In genomic region chr5:55324006-55324405, GRCh38 we compare ENCODE assay signal across 19 cellular contexts. TPM values are rescaled to one million over a fixed set of nuclear protein-coding genes. Genes with fewer than 3 reads are reported as not detected.
DNase-seq lines count a peak whose midpoint lies in the region; ATAC-seq, FAIRE-seq and TF ChIP-seq lines count a peak whose summit lies in the region.
"Had no signal": no experiment of that assay in that cellular context is flagged by ENCODE, and none has a peak within 500 bp of the region (broad histone marks: within the 10 kb centered on the region; RNA-seq: fewer than 3 reads in every experiment).

No MANE protein-coding gene starts in this region.

- TF ChIP-seq CTCF in K562 (IDR thresholded peaks at IDR 0.05 in 2 of 3, conservative IDR thresholded peaks at IDR 0.05 in 1 of 3; ENCODE audit: insufficient read depth in 2 of 3, low read depth in 1 of 3, low read length in 3 of 3), result no peak
- no peak for TF ChIP-seq CTCF in right lobe of liver (IDR thresholded peaks at IDR 0.05)
- TF ChIP-seq CTCF in brain microvascular endothelial cell (IDR thresholded peaks at IDR 0.05; ENCODE audit: low read depth, low read length, missing control alignments), result no peak

- intact Hi-C loops in K562 (cut with micrococcal nuclease) (loop anchor here (5.0 kb wide), 1 partner anchor 368 kb away; no protein-coding TSS in a partner anchor), right lobe of liver (cut with DNase I) (no loop called here)

- no peak overlapping the region for H2AFZ ChIP-seq in K562 (ENCODE audit: low read depth, low read length)

- no TSS peak for BruUV-seq in K562 (replicated peaks; lab: Mats Ljungman, UMichigan)

- H4K20me1 ChIP-seq in K562 (replicated peaks; ENCODE audit: control insufficient read depth, insufficient read depth, low read length), result no peaks in the 10 kb centered on the region

- no peak for TF ChIP-seq POLR2A in H54 (IDR thresholded peaks at IDR 0.05; ENCODE audit: low read depth, low read length)
- TF ChIP-seq POLR2A in K562 (conservative IDR thresholded peaks at IDR 0.05), result no peak
- no peak for TF ChIP-seq POLR2A in right lobe of liver (IDR thresholded peaks at IDR 0.05)

- peaks cover 64% of the 10 kb centered on the region for H3K79me2 ChIP-seq in K562 (ENCODE audit: control insufficient read depth, insufficient read depth, low read length)

- TF ChIP-seq RAD21 in K562 (CRISPR knock-in tag; conservative IDR thresholded peaks at IDR 0.05 in 1 of 2, IDR thresholded peaks at IDR 0.05 in 1 of 2), result no peak

- ATAC-seq in K562, result peak; percentile 43
- peak; percentile 83 to 94 (median 92) for ATAC-seq in right lobe of liver
- ATAC-seq in activated CD4-positive, CD25-positive, alpha-beta regulatory T cell treated with anti-CD3 and anti-CD28 coated beads, Interleukin-2, amount 50 U/mL, for 24 hours, result no peak

- H3K4me3 ChIP-seq in K562 (no peak overlapping the region), right lobe of liver (no peak overlapping the region), brain microvascular endothelial cell (ENCODE audit: low read depth, low read length) (no peak overlapping the region)

- no peak for DNase-seq in H54 (ENCODE audit: insufficient read length, low spot score)
- DNase-seq in HTR-8/SVneo (ENCODE audit: insufficient read length, low spot score), result no peak
- no peak for DNase-seq in K562 (ENCODE audit: extremely low read depth in 1 of 4, low spot score in 3 of 4)
- DNase-seq in right lobe of liver, result no peak
- no peak for DNase-seq in activated naive CD4-positive, alpha-beta T cell treated with anti-CD3 and anti-CD28 coated beads, Interleukin-2, amount 50 U/mL, for 16 hours
- no peak for DNase-seq in NOMO-1 (lab: John Stamatoyannopoulos, UW; ENCODE audit: unreplicated experiment in 2 of 2)
- DNase-seq in brain microvascular endothelial cell, result no peak
- DNase-seq: ACHN; BE2C; CD4-positive, CD25-positive, alpha-beta regulatory T cell; CD8-positive, alpha-beta memory T cell; COR-L47; DMS 273 treated with DMSO at 0.1 percent for 48 hours; GDM1; GOT3; H9; KG1 had no signal

- H3K4me2 ChIP-seq in K562 (ENCODE audit: insufficient read depth, low read length), result no peak overlapping the region

- no peak overlapping the region for H3K27ac ChIP-seq in K562 (ENCODE audit: extremely low read depth, low read depth, low read length)
- peak overlapping the region; percentile 28 to 71 (median 47) for H3K27ac ChIP-seq in right lobe of liver
- no peak overlapping the region for H3K27ac ChIP-seq in brain microvascular endothelial cell
- H3K27ac ChIP-seq: HL-60 had no signal

- no peak for TF ChIP-seq EP300 in K562 (IDR thresholded peaks at IDR 0.05; ENCODE audit: low read length)

- in situ Hi-C loops in K562 (cut with MboI), result no loop called here
- in situ Hi-C loops in brain microvascular endothelial cell (cut with HindIII; ENCODE audit: low pct_ligation_motif_present, low sequenced_read_pairs), result no loop called here

- H3K9me1 ChIP-seq in K562 (ENCODE audit: control insufficient read depth, insufficient read depth, low read length), result no peaks in the 10 kb centered on the region

- peaks cover 66% of the 10 kb centered on the region; the same call in 2 of the 3 replicates for H3K36me3 ChIP-seq in K562 (ENCODE audit: control insufficient read depth, insufficient read depth, low read length)
- peaks cover 0 to 4% (median 0%) of the 10 kb centered on the region in 4 donors for H3K36me3 ChIP-seq in right lobe of liver
- peaks cover 11% of the 10 kb centered on the region for H3K36me3 ChIP-seq in brain microvascular endothelial cell (replicated peaks)

- POLR2A ChIA-PET in K562 (lab: Yijun Ruan, JAX), result interaction anchor here (0.6 kb wide), 1 partner anchor 671 kb away, joined by 3 read pairs; the partner anchor contains the start of gene IL6ST

- no peaks in the 10 kb centered on the region for H3K9me3 ChIP-seq in K562 (replicated peaks; ENCODE audit: control insufficient read depth, insufficient read depth, low read depth, low read length)
- H3K9me3 ChIP-seq in right lobe of liver, result no peaks in the 10 kb centered on the region
- H3K9me3 ChIP-seq: BE2C had no signal

- H3K27me3 ChIP-seq in K562 (ENCODE audit: control insufficient read depth in 2 of 2, insufficient read depth in 2 of 2, low read length in 2 of 2) (no peaks in the 10 kb centered on the region), right lobe of liver (no peaks in the 10 kb centered on the region), brain microvascular endothelial cell (replicated peaks) (no peaks in the 10 kb centered on the region)
- H3K27me3 ChIP-seq: BE2C had no signal

- H3K4me1 ChIP-seq in K562 (replicated peaks in 1 of 2; ENCODE audit: control insufficient read depth in 2 of 2, insufficient read depth in 2 of 2, low read length in 2 of 2) (no peaks in the 10 kb centered on the region), right lobe of liver (peaks cover 0 to 12% (median 0%) of the 10 kb centered on the region in 4 donors)
- H3K4me1 ChIP-seq: BE2C had no signal

- H3K9ac ChIP-seq in K562 (ENCODE audit: insufficient read depth in 1 of 2, low read depth in 2 of 2, low read length in 2 of 2), result no peak overlapping the region

- FAIRE-seq in H54 (lab: Jason Lieb, UNC) (peak; percentile 11), HTR-8/SVneo (lab: Jason Lieb, UNC) (peak; percentile 57), K562 (lab: Jason Lieb, UNC) (no peak)

- CTCF ChIA-PET in K562 (lab: Yijun Ruan, JAX; ENCODE audit: low intra/inter-chr PET ratio), result interaction anchor here (0.6 to 1.3 kb wide), 2 partner anchors 152 to 369 kb away, joined by 4 to 6 read pairs; no protein-coding TSS in a partner anchor

TF ChIP-seq in K562, 482 proteins besides CTCF, POLR2A, EP300 and RAD21 (continues in another document):
- TF ChIP-seq SMARCA4 (IDR thresholded peaks at IDR 0.05) (no peak), CCAR2 (IDR thresholded peaks at IDR 0.05; ENCODE audit: low read depth, low read length) (no peak), SIX5 (IDR thresholded peaks at IDR 0.05; ENCODE audit: borderline replicate concordance in 1 of 2, insufficient read depth in 1 of 2, low read depth in 1 of 2, low read length in 2 of 2) (no peak), WHSC1 (IDR thresholded peaks at IDR 0.05; ENCODE audit: low read length) (no peak), ZNF174 (CRISPR knock-in tag; IDR thresholded peaks at IDR 0.05) (no peak), CBFB (CRISPR knock-in tag; IDR thresholded peaks at IDR 0.05) (no peak), MTA2 (IDR thresholded peaks at IDR 0.05; ENCODE audit: low read depth) (no peak), ZKSCAN1 (IDR thresholded peaks at IDR 0.05; ENCODE audit: low read depth, low read length) (no peak), TAF15 (IDR thresholded peaks at IDR 0.05; ENCODE audit: low read depth, low read length) (no peak), SIN3A (IDR thresholded peaks at IDR 0.05; ENCODE audit: borderline replicate concordance in 2 of 2, control insufficient read depth in 1 of 2, low read depth in 2 of 2, low read length in 2 of 2) (no peak), ETS2 (tag; IDR thresholded peaks at IDR 0.05; ENCODE audit: borderline replicate concordance, poor library complexity, severe bottlenecking) (no peak), FOXJ2 (tag; IDR thresholded peaks at IDR 0.05) (no peak)

RNA-seq across cellular contexts. Expression of gene MTREX, which starts 16.2 kb away (rescaled TPM):
- 49.3 and 185 TPM in 2 replicates for total RNA-seq in K562 (2011; cell fraction: chromatin; rRNA removed; ENCODE audit: low replicate concordance)
- 21.7 and 31.1 TPM in 2 replicates for total RNA-seq in K562 (2011; cell fraction: nucleolus; rRNA removed)
- total RNA-seq in K562 (2011; cell fraction: nucleoplasm; rRNA removed), result 63.9 and 65.7 TPM in 2 replicates
- total RNA-seq in K562 (2014; rRNA removed) (113 and 193 TPM in 2 replicates), K562 (2014; rRNA removed; fragmentation: Illumina TruSeq; extraction: Trizol) (177 and 192 TPM in 2 replicates), K562 (2015; rRNA removed; fragmentation: Illumina TruSeq; extraction: Trizol) (167 and 193 TPM in 2 replicates), K562 (2021) (152 and 153 TPM in 2 replicates), right lobe of liver (10 to 100 TPM; 24.7 to 42.4 (median 31.9) TPM)
- polyA plus RNA-seq in K562 (2011; rRNA removed) (72.4 and 116 TPM in 2 replicates), K562 (2014; fragmentation: Illumina TruSeq; extraction: Trizol) (125 and 129 TPM in 2 replicates), K562 (2014; fragmentation: Nextera tagmentation; extraction: Ambion mirVana) (100 to 1,000 TPM in 1 of 2 experiments, 10 to 100 TPM in 1; 52.9 to 101 TPM), K562 (2014; rRNA removed) (114 and 150 TPM in 2 replicates)
- 14.1 and 28.7 TPM in 2 replicates for polyA plus RNA-seq in K562 (2011; cell fraction: cytosol; rRNA removed)
- 25.6 and 33.2 TPM in 2 replicates for polyA plus RNA-seq in K562 (2011; cell fraction: nucleus; rRNA removed)
- 58.0 and 106 TPM in 2 replicates for polyA plus RNA-seq in K562 (2012)
- polyA minus RNA-seq in K562 (2011; rRNA and poly(A)+ RNA removed), result 271 and 298 TPM in 2 replicates
- polyA minus RNA-seq in K562 (2011; cell fraction: cytosol; rRNA and poly(A)+ RNA removed), result 97.8 and 104 TPM in 2 replicates
- polyA minus RNA-seq in K562 (2011; cell fraction: nucleus; rRNA and poly(A)+ RNA removed), result 54.3 and 85.9 TPM in 2 replicates

RNA-seq across cellular contexts. Expression of gene DHX29, which starts 16.5 kb away (rescaled TPM):
- total RNA-seq in K562 (2011; cell fraction: chromatin; rRNA removed; ENCODE audit: low replicate concordance), result 9.4 and 39.9 TPM in 2 replicates
- 5.0 and 6.7 TPM in 2 replicates for total RNA-seq in K562 (2011; cell fraction: nucleolus; rRNA removed)
- total RNA-seq in K562 (2011; cell fraction: nucleoplasm; rRNA removed), result 7.9 and 8.0 TPM in 2 replicates
- total RNA-seq in K562 (2014; rRNA removed) (25.0 and 25.6 TPM in 2 replicates), K562 (2014; rRNA removed; fragmentation: Illumina TruSeq; extraction: Trizol) (37.0 and 45.6 TPM in 2 replicates), K562 (2015; rRNA removed; fragmentation: Illumina TruSeq; extraction: Trizol) (36.7 and 42.1 TPM in 2 replicates), K562 (2021) (25.2 and 26.9 TPM in 2 replicates), right lobe of liver (10 to 100 TPM; 10.8 to 18.2 (median 14.7) TPM)
- polyA plus RNA-seq in K562 (2011; rRNA removed) (6.3 and 8.5 TPM in 2 replicates), K562 (2014; fragmentation: Illumina TruSeq; extraction: Trizol) (28.4 and 31.0 TPM in 2 replicates), K562 (2014; fragmentation: Nextera tagmentation; extraction: Ambion mirVana) (10 to 100 TPM in 1 of 2 experiments, 1 to 10 TPM in 1; 7.5 to 12.6 TPM), K562 (2014; rRNA removed) (14.0 and 20.6 TPM in 2 replicates)
- polyA plus RNA-seq in K562 (2011; cell fraction: cytosol; rRNA removed), result 1.8 and 3.4 TPM in 2 replicates
- 5.8 and 6.6 TPM in 2 replicates for polyA plus RNA-seq in K562 (2011; cell fraction: nucleus; rRNA removed)
- 15.6 and 19.2 TPM in 2 replicates for polyA plus RNA-seq in K562 (2012)
- 12.5 and 18.7 TPM in 2 replicates for polyA minus RNA-seq in K562 (2011; rRNA and poly(A)+ RNA removed)
- 7.7 and 9.4 TPM in 2 replicates for polyA minus RNA-seq in K562 (2011; cell fraction: cytosol; rRNA and poly(A)+ RNA removed)
- polyA minus RNA-seq in K562 (2011; cell fraction: nucleus; rRNA and poly(A)+ RNA removed), result 5.4 and 9.0 TPM in 2 replicates

Comparison
In these comparisons a context has a peak if more than half of its experiments do, and no peak if none do; other contexts are left out.
1. ATAC-seq: peak in K562 (single experiment) and right lobe of liver (4 of 4); none in activated CD4-positive, CD25-positive, alpha-beta regulatory T cell treated with anti-CD3 and anti-CD28 coated beads, Interleukin-2, amount 50 U/mL, for 24 hours (0 of 2).
2. H3K27ac ChIP-seq: peak in right lobe of liver (3 of 3); none in K562 (single experiment) and brain microvascular endothelial cell (single experiment).